ENCODE assay signal across 12 cellular contexts in the genomic region with DNA sequence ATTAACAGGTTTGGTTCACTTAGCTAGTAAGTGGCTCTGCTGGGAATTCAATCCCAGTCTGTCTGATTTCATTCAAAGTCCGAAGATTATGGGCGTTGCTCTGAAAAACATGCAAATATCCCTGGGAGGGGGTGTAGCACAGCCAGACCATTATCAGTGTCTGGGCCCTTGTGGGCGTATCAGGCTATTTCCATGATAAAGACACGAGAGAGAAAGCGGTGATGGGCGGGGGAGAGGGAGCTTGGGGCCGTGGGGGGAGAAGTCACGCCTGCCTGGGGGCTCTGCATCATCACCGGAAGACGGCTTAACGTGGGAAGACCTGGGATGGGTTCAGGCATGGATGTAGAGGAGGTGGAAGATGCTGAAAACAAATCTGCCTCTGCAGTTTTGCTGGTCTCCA. TPM values are rescaled to one million over a fixed set of nuclear protein-coding genes. Genes with fewer than 3 reads are reported as not detected.
A peak's percentile ranks its signal among the peaks of the same experiment; 100 is the strongest.
DNase-seq lines count a peak whose midpoint lies in the region; ATAC-seq and TF ChIP-seq lines count a peak whose summit lies in the region.
"Had no signal": no experiment of that assay in that cellular context is flagged by ENCODE, and none has a peak within 500 bp of the region (broad histone marks: within the 10 kb centered on the region; RNA-seq: fewer than 3 reads in every experiment).

No MANE protein-coding gene starts in this region.

- peaks cover 22 to 29% of the 10 kb centered on the region in 2 donors for H3K4me1 Mint-ChIP-seq in natural killer cell treated with Interleukin-12 subunit alpha and Interleukin-12 subunit beta and Interleukin-15 and Interleukin-18, amount 100 ng/mL, for 72 hours (ENCODE audit: low read depth in 2 of 2)
- H3K4me1 Mint-ChIP-seq in natural killer cell, result peaks cover 9 to 17% of the 10 kb centered on the region in 2 donors
- H3K4me1 Mint-ChIP-seq in activated CD8-positive, alpha-beta T cell treated with anti-CD3 and anti-CD28 coated beads, Interleukin-2, amount 10 ng/mL, durations not matched to agents 7 days and 5 days (ENCODE audit: low read depth), result peaks cover 18% of the 10 kb centered on the region

- intact Hi-C loops in natural killer cell (cut with micrococcal nuclease) (no loop called here), mucosa of descending colon (cut with DNase I, micrococcal nuclease) (no loop called here)

- H3K36me3 ChIP-seq in mucosa of descending colon (ENCODE audit: low read depth) (no peaks in the 10 kb centered on the region), tibial nerve (peaks cover 0 to 23% (median 4%) of the 10 kb centered on the region in 3 donors)

- no peak for TF ChIP-seq POLR2A in tibial nerve (IDR thresholded peaks at IDR 0.05)

- no peak for TF ChIP-seq EP300 in tibial nerve (IDR thresholded peaks at IDR 0.05)

- ATAC-seq in natural killer cell treated with Interleukin-12 subunit alpha and Interleukin-12 subunit beta and Interleukin-15 and Interleukin-18, amount 100 ng/mL, for 72 hours, result no peak
- ATAC-seq in natural killer cell, result no peak
- ATAC-seq in mucosa of descending colon, result peak; percentile 22
- no peak for ATAC-seq in HG02610 (IDR thresholded peaks at IDR 0.05; ENCODE audit: unreplicated experiment)
- ATAC-seq in activated CD8-positive, alpha-beta T cell treated with anti-CD3 and anti-CD28 coated beads, Interleukin-2, amount 10 ng/mL, durations not matched to agents 7 days and 5 days, result no peak

- TF ChIP-seq CTCF in natural killer cell (IDR thresholded peaks at IDR 0.05) (no peak), cardiac fibroblast (IDR thresholded peaks at IDR 0.05; ENCODE audit: low read depth, low read length) (no peak), mucosa of descending colon (IDR thresholded peaks at IDR 0.05) (no peak), tibial nerve (IDR thresholded peaks at IDR 0.05) (no peak)

- no peaks in the 10 kb centered on the region for H3K9me3 Mint-ChIP-seq in natural killer cell treated with Interleukin-12 subunit alpha and Interleukin-12 subunit beta and Interleukin-15 and Interleukin-18, amount 100 ng/mL, for 72 hours
- no peaks in the 10 kb centered on the region for H3K9me3 Mint-ChIP-seq in natural killer cell
- H3K9me3 Mint-ChIP-seq in activated CD8-positive, alpha-beta T cell treated with anti-CD3 and anti-CD28 coated beads, Interleukin-2, amount 10 ng/mL, durations not matched to agents 7 days and 5 days (ENCODE audit: insufficient read depth), result no peaks in the 10 kb centered on the region
- H3K9me3 Mint-ChIP-seq: IgD-negative memory B cell had no signal

- H3K27ac ChIP-seq in tibial nerve, result peak overlapping the region in 2 of 4 donors; percentile 67 to 86

- no peaks in the 10 kb centered on the region for H3K36me3 Mint-ChIP-seq in natural killer cell treated with Interleukin-12 subunit alpha and Interleukin-12 subunit beta and Interleukin-15 and Interleukin-18, amount 100 ng/mL, for 72 hours
- no peaks in the 10 kb centered on the region for H3K36me3 Mint-ChIP-seq in natural killer cell
- no peaks in the 10 kb centered on the region for H3K36me3 Mint-ChIP-seq in activated CD8-positive, alpha-beta T cell treated with anti-CD3 and anti-CD28 coated beads, Interleukin-2, amount 10 ng/mL, durations not matched to agents 7 days and 5 days (ENCODE audit: low read depth)

- WGBS in tibial nerve, 2 donors, result 24 to 39% methylated on average over 11 of the region's 11 CpGs

- H3K27me3 ChIP-seq in tibial nerve, result no peaks in the 10 kb centered on the region

- POLR2A ChIA-PET in activated CD8-positive, alpha-beta T cell treated with anti-CD3 and anti-CD28 coated beads, Interleukin-2, amount 10 ng/mL, durations not matched to agents 7 days and 5 days (lab: Charles Lee), result no interaction called here

- CTCF ChIA-PET in activated CD8-positive, alpha-beta T cell treated with anti-CD3 and anti-CD28 coated beads, Interleukin-2, amount 10 ng/mL, durations not matched to agents 7 days and 5 days (lab: Charles Lee), result interaction anchor here (2.5 kb wide), 1 partner anchor 96 kb away, joined by 7 read pairs; no protein-coding TSS in a partner anchor

- H3K4me3 ChIP-seq in cardiac fibroblast (replicated peaks in 1 of 2; ENCODE audit: low read depth in 2 of 2, low read length in 2 of 2), result no peak overlapping the region
- H3K4me3 ChIP-seq in mucosa of descending colon, result no peak overlapping the region
- H3K4me3 ChIP-seq in tibial nerve, result no peak overlapping the region

- no peaks in the 10 kb centered on the region for H3K27me3 Mint-ChIP-seq in natural killer cell treated with Interleukin-12 subunit alpha and Interleukin-12 subunit beta and Interleukin-15 and Interleukin-18, amount 100 ng/mL, for 72 hours
- peaks cover 0 to 7% of the 10 kb centered on the region in 2 donors for H3K27me3 Mint-ChIP-seq in natural killer cell (ENCODE audit: low read depth in 2 of 2)
- H3K27me3 Mint-ChIP-seq in activated CD8-positive, alpha-beta T cell treated with anti-CD3 and anti-CD28 coated beads, Interleukin-2, amount 10 ng/mL, durations not matched to agents 7 days and 5 days (ENCODE audit: low read depth), result peaks cover 4% of the 10 kb centered on the region
- H3K27me3 Mint-ChIP-seq: IgD-negative memory B cell had no signal

- H3K9me3 ChIP-seq in mucosa of descending colon, result no peaks in the 10 kb centered on the region
- no peaks in the 10 kb centered on the region for H3K9me3 ChIP-seq in tibial nerve

- H3K4me3 Mint-ChIP-seq in natural killer cell treated with Interleukin-12 subunit alpha and Interleukin-12 subunit beta and Interleukin-15 and Interleukin-18, amount 100 ng/mL, for 72 hours, result peak overlapping the region; percentile 66
- no peak overlapping the region for H3K4me3 Mint-ChIP-seq in natural killer cell
- no peak overlapping the region for H3K4me3 Mint-ChIP-seq in activated CD8-positive, alpha-beta T cell treated with anti-CD3 and anti-CD28 coated beads, Interleukin-2, amount 10 ng/mL, durations not matched to agents 7 days and 5 days
- H3K4me3 Mint-ChIP-seq: IgD-negative memory B cell had no signal

- peaks cover 37% of the 10 kb centered on the region for H3K4me1 ChIP-seq in mucosa of descending colon (ENCODE audit: low read depth)
- peaks cover 0 to 94% (median 66%) of the 10 kb centered on the region in 4 donors for H3K4me1 ChIP-seq in tibial nerve

- peak overlapping the region; percentile 72 to 79 for H3K27ac Mint-ChIP-seq in natural killer cell treated with Interleukin-12 subunit alpha and Interleukin-12 subunit beta and Interleukin-15 and Interleukin-18, amount 100 ng/mL, for 72 hours
- H3K27ac Mint-ChIP-seq in natural killer cell, result peak overlapping the region in 1 of 2 donors; percentile 86
- no peak overlapping the region for H3K27ac Mint-ChIP-seq in activated CD8-positive, alpha-beta T cell treated with anti-CD3 and anti-CD28 coated beads, Interleukin-2, amount 10 ng/mL, durations not matched to agents 7 days and 5 days
- H3K27ac Mint-ChIP-seq: IgD-negative memory B cell had no signal

- no peak for DNase-seq in natural killer cell treated with Interleukin-12 subunit alpha and Interleukin-12 subunit beta and Interleukin-15 and Interleukin-18, amount 100 ng/mL, for 72 hours (ENCODE audit: low spot score)
- DNase-seq in natural killer cell (no peak), cardiac fibroblast (ENCODE audit: low read depth in 2 of 2) (peak; percentile 18 to 57), mucosa of descending colon (no peak), tibial nerve (ENCODE audit: low spot score in 2 of 2) (no peak), activated T-cell treated with anti-CD3 and anti-CD28 coated beads for 4 hours (no peak)
- no peak for DNase-seq in activated CD8-positive, alpha-beta T cell treated with anti-CD3 and anti-CD28 coated beads, Interleukin-2, amount 10 ng/mL, durations not matched to agents 7 days and 5 days
- DNase-seq: AML-193, NCI-H2171, nucleus accumbens had no signal

RNA-seq across cellular contexts. Expression of a gene that starts 25.8 kb away (rescaled TPM):
- total RNA-seq in natural killer cell treated with Interleukin-12 subunit alpha and Interleukin-12 subunit beta and Interleukin-15 and Interleukin-18, amount 100 ng/mL, for 72 hours, result 1 to 10 TPM; 2.3 to 4.0 TPM
- total RNA-seq in natural killer cell (10 to 100 TPM in 1 of 3 donors, 1 to 10 TPM in 2; 2.0 to 10.6 (median 3.8) TPM), mucosa of descending colon (10 to 100 TPM; 31.8 to 43.9 (median 42.5) TPM), tibial nerve (10 to 100 TPM; 31.6 to 53.7 (median 33.5) TPM)
- total RNA-seq in activated CD8-positive, alpha-beta T cell treated with anti-CD3 and anti-CD28 coated beads, Interleukin-2, amount 10 ng/mL, durations not matched to agents 7 days and 5 days, result under 1 TPM; 0.16 to 0.53 TPM

Comparison
In these comparisons a context has a peak if more than half of its experiments do, and no peak if none do; other contexts are left out.
1. DNase-seq: peak in cardiac fibroblast (2 of 2); none in natural killer cell treated with Interleukin-12 subunit alpha and Interleukin-12 subunit beta and Interleukin-15 and Interleukin-18, amount 100 ng/mL, for 72 hours (single experiment), natural killer cell (single experiment), mucosa of descending colon (0 of 3), tibial nerve (0 of 2), activated CD8-positive, alpha-beta T cell treated with anti-CD3 and anti-CD28 coated beads, Interleukin-2, amount 10 ng/mL, durations not matched to agents 7 days and 5 days (single experiment) and activated T-cell treated with anti-CD3 and anti-CD28 coated beads for 4 hours (single experiment).